In genomic region chr6:1037430-1037829, GRCh38 we compare ENCODE assay signal across 1 cellular context.
TF ChIP-seq lines count a peak whose summit lies in the region.

No MANE protein-coding gene starts in this region.

TF ChIP-seq in HepG2, 621 proteins besides CTCF, POLR2A, EP300 and RAD21 (continued from another document):
- TF ChIP-seq MAFK (conservative IDR thresholded peaks at IDR 0.05 in 1 of 2, IDR thresholded peaks at IDR 0.05 in 1 of 2; ENCODE audit: low read length in 2 of 2) (no peak), ZNF260 (CRISPR knock-in tag; IDR thresholded peaks at IDR 0.05; ENCODE audit: borderline replicate concordance, low read depth) (no peak), ZKSCAN8 (CRISPR knock-in tag; IDR thresholded peaks at IDR 0.05; ENCODE audit: borderline replicate concordance) (no peak), FOXP4 (CRISPR knock-in tag; IDR thresholded peaks at IDR 0.05) (peak; percentile 81), SAP130 (CRISPR knock-in tag; IDR thresholded peaks at IDR 0.05; ENCODE audit: low read depth) (no peak), NFIB (CRISPR knock-in tag; IDR thresholded peaks at IDR 0.05; ENCODE audit: borderline replicate concordance) (no peak), SOX6 (IDR thresholded peaks at IDR 0.05) (no peak), SOX6 (CRISPR knock-in tag; IDR thresholded peaks at IDR 0.05) (no peak), ZNF430 (CRISPR knock-in tag; IDR thresholded peaks at IDR 0.05) (no peak), ZNF251 (CRISPR knock-in tag; IDR thresholded peaks at IDR 0.05) (no peak), YEATS2 (CRISPR knock-in tag; IDR thresholded peaks at IDR 0.05; ENCODE audit: borderline replicate concordance) (no peak), NFE2L2 (IDR thresholded peaks at IDR 0.05; ENCODE audit: low read length) (no peak), ETV5 (CRISPR knock-in tag; IDR thresholded peaks at IDR 0.05; ENCODE audit: borderline replicate concordance) (peak; percentile 57; the same call in 1 of the 2 replicates), ZNF530 (CRISPR knock-in tag; IDR thresholded peaks at IDR 0.05; ENCODE audit: low read depth) (no peak), AHR (CRISPR knock-in tag; IDR thresholded peaks at IDR 0.05) (no peak), ZNF768 (CRISPR knock-in tag; IDR thresholded peaks at IDR 0.05) (no peak), NFE2 (CRISPR knock-in tag; IDR thresholded peaks at IDR 0.05) (no peak), SALL1 (CRISPR knock-in tag; IDR thresholded peaks at IDR 0.05) (peak; percentile 10; the same call in 1 of the 2 replicates)
- TF ChIP-seq, protein P1, sequence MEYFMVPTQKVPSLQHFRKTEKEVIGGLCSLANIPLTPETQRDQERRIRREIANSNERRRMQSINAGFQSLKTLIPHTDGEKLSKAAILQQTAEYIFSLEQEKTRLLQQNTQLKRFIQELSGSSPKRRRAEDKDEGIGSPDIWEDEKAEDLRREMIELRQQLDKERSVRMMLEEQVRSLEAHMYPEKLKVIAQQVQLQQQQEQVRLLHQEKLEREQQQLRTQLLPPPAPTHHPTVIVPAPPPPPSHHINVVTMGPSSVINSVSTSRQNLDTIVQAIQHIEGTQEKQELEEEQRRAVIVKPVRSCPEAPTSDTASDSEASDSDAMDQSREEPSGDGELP (IDR thresholded peaks at IDR 0.05; ENCODE audit: borderline replicate concordance, low read depth), result no peak
- TF ChIP-seq, protein P2, sequence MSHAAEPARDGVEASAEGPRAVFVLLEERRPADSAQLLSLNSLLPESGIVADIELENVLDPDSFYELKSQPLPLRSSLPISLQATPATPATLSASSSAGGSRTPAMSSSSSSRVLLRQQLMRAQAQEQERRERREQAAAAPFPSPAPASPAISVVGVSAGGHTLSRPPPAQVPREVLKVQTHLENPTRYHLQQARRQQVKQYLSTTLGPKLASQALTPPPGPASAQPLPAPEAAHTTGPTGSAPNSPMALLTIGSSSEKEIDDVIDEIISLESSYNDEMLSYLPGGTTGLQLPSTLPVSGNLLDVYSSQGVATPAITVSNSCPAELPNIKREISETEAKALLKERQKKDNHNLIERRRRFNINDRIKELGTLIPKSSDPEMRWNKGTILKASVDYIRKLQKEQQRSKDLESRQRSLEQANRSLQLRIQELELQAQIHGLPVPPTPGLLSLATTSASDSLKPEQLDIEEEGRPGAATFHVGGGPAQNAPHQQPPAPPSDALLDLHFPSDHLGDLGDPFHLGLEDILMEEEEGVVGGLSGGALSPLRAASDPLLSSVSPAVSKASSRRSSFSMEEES (CRISPR knock-in tag; IDR thresholded peaks at IDR 0.05), result no peak
- TF ChIP-seq, protein P3, sequence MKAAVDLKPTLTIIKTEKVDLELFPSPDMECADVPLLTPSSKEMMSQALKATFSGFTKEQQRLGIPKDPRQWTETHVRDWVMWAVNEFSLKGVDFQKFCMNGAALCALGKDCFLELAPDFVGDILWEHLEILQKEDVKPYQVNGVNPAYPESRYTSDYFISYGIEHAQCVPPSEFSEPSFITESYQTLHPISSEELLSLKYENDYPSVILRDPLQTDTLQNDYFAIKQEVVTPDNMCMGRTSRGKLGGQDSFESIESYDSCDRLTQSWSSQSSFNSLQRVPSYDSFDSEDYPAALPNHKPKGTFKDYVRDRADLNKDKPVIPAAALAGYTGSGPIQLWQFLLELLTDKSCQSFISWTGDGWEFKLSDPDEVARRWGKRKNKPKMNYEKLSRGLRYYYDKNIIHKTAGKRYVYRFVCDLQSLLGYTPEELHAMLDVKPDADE (CRISPR knock-in tag; IDR thresholded peaks at IDR 0.05), result no peak
